8 cellular contexts compared by ENCODE assay signal in genomic region chr17:78839173-78839761, GRCh38. TPM values are rescaled to one million over a fixed set of nuclear protein-coding genes. Genes with fewer than 3 reads are reported as not detected.
DNase-seq lines count a peak whose midpoint lies in the region; ATAC-seq and TF ChIP-seq lines count a peak whose summit lies in the region.

No MANE protein-coding gene starts in this region.

- DNase-seq in CD1c-positive myeloid dendritic cell (ENCODE audit: extremely low spot score), result peak; percentile 67
- no peak for DNase-seq in Jurkat, Clone E6-1 (ENCODE audit: low read depth, low spot score)
- no peak for DNase-seq in mesenchymal stem cell
- no peak for DNase-seq in NCI-H2171 (lab: John Stamatoyannopoulos, UW)
- DNase-seq in posterior vena cava (ENCODE audit: low spot score), result no peak
- no peak for DNase-seq in NCI-H1048 (lab: John Stamatoyannopoulos, UW)

- peaks cover 11% of the 10 kb centered on the region for H3K4me1 ChIP-seq in mesenchymal stem cell (ENCODE audit: control insufficient read depth, insufficient read depth, low read depth, low read length)

- H4K8ac ChIP-seq in mesenchymal stem cell (ENCODE audit: low read length), result no peak overlapping the region

- H4K91ac ChIP-seq in mesenchymal stem cell (ENCODE audit: low read length), result no peak overlapping the region

- H2AFZ ChIP-seq in mesenchymal stem cell (ENCODE audit: low read depth, low read length), result no peak overlapping the region

- H3K27ac Mint-ChIP-seq in brain, result peak overlapping the region; percentile 64 to 94 (median 92)

- peak overlapping the region; percentile 88 to 96 (median 95) for H3K4me3 Mint-ChIP-seq in brain

- peaks cover 0 to 2% (median 0%) of the 10 kb centered on the region in 5 experiments for H3K9me3 Mint-ChIP-seq in brain

- peak overlapping the region; percentile 99 for H3K9ac ChIP-seq in mesenchymal stem cell (ENCODE audit: low read length)

- intact Hi-C loops in posterior vena cava (cut with DNase I), result no loop called here

- peaks cover 41% of the 10 kb centered on the region for H3K36me3 Mint-ChIP-seq in brain

- no peak overlapping the region for H2BK12ac ChIP-seq in mesenchymal stem cell (ENCODE audit: low read length in 2 of 2)

- H3K9me3 ChIP-seq in mesenchymal stem cell (ENCODE audit: control insufficient read depth, low read length), result no peaks in the 10 kb centered on the region

- H3K27me3 ChIP-seq in mesenchymal stem cell (ENCODE audit: control insufficient read depth in 1 of 2, insufficient read depth in 1 of 2, low read length in 2 of 2), result no peaks in the 10 kb centered on the region

- peaks cover 5% of the 10 kb centered on the region for H3K27me3 Mint-ChIP-seq in brain

- H2BK15ac ChIP-seq in mesenchymal stem cell (ENCODE audit: low read depth, poor library complexity, severe bottlenecking), result no peak overlapping the region

- H2AK5ac ChIP-seq in mesenchymal stem cell (ENCODE audit: low read length, severe bottlenecking), result no peak overlapping the region

- no peak overlapping the region for H3K14ac ChIP-seq in mesenchymal stem cell (ENCODE audit: low read length in 2 of 2)

- H3K4ac ChIP-seq in mesenchymal stem cell (ENCODE audit: low read depth in 1 of 2, low read length in 2 of 2), result no peak overlapping the region

- peak overlapping the region; percentile 92 for H3K4me3 ChIP-seq in Jurkat, Clone E6-1 (ENCODE audit: low read length)
- peak overlapping the region; percentile 94 to 99 for H3K4me3 ChIP-seq in mesenchymal stem cell (ENCODE audit: insufficient read depth in 1 of 2, low read depth in 1 of 2, low read length in 2 of 2)

- no peak overlapping the region for H3K18ac ChIP-seq in mesenchymal stem cell (ENCODE audit: low read depth in 1 of 2, low read length in 2 of 2)

- H3K4me2 ChIP-seq in mesenchymal stem cell (ENCODE audit: low read length, poor library complexity, severe bottlenecking), result peak overlapping the region; percentile 87

- peaks cover 28 to 42% of the 10 kb centered on the region in 2 experiments for H3K36me3 ChIP-seq in mesenchymal stem cell (ENCODE audit: control insufficient read depth in 1 of 2, insufficient read depth in 2 of 2, low read depth in 1 of 2, low read length in 2 of 2)

- no peak overlapping the region for H2BK120ac ChIP-seq in mesenchymal stem cell (ENCODE audit: low read depth, low read length)

- H3K4me1 Mint-ChIP-seq in brain, result peaks cover 50% of the 10 kb centered on the region

- 23% methylated on average over 13 of the region's 13 CpGs for WGBS in mesenchymal stem cell

- H3K23ac ChIP-seq in mesenchymal stem cell (ENCODE audit: low read length in 2 of 2), result no peak overlapping the region

- no peak overlapping the region for H3K27ac ChIP-seq in mesenchymal stem cell (ENCODE audit: low read length, poor library complexity, severe bottlenecking)

- TF ChIP-seq CTCF in brain (conservative IDR thresholded peaks at IDR 0.05), result no peak

- H2BK5ac ChIP-seq in mesenchymal stem cell (ENCODE audit: low read depth, low read length, poor library complexity, severe bottlenecking), result no peak overlapping the region

- H3K79me1 ChIP-seq in mesenchymal stem cell (replicated peaks; ENCODE audit: low read length, poor library complexity, severe bottlenecking), result peaks cover 24% of the 10 kb centered on the region

- no peak for ATAC-seq in GM18868 (IDR thresholded peaks at IDR 0.05; ENCODE audit: unreplicated experiment)

RNA-seq across cellular contexts. Expression of gene USP36, which starts 1.3 kb away (rescaled TPM):
- polyA plus RNA-seq in Jurkat, Clone E6-1 (2012; ENCODE audit: insufficient read depth, insufficient read length), result 41.3 TPM
- 24.7 TPM for polyA plus RNA-seq in brain (ENCODE audit: insufficient read depth, low read depth, low replicate concordance)
- polyA plus RNA-seq in mesenchymal stem cell (2013, experiment 1 of 2), result 31.5 TPM
- polyA plus RNA-seq in mesenchymal stem cell (2013, experiment 2 of 2), result 30.8 TPM
- 10 to 100 TPM; 47.1 to 52.1 TPM for total RNA-seq in posterior vena cava

RNA-seq across cellular contexts. Expression of gene CYTH1, which starts 57.2 kb away (rescaled TPM):
- 99.1 TPM for polyA plus RNA-seq in Jurkat, Clone E6-1 (2012; ENCODE audit: insufficient read depth, insufficient read length)
- 33.6 TPM for polyA plus RNA-seq in brain (ENCODE audit: insufficient read depth, low read depth, low replicate concordance)
- polyA plus RNA-seq in mesenchymal stem cell (2013, experiment 1 of 2), result 15.0 TPM
- 14.3 TPM for polyA plus RNA-seq in mesenchymal stem cell (2013, experiment 2 of 2)
- 10 to 100 TPM; 27.0 to 42.9 TPM for total RNA-seq in posterior vena cava
